12 cellular contexts compared by ENCODE assay signal in the genomic region with DNA sequence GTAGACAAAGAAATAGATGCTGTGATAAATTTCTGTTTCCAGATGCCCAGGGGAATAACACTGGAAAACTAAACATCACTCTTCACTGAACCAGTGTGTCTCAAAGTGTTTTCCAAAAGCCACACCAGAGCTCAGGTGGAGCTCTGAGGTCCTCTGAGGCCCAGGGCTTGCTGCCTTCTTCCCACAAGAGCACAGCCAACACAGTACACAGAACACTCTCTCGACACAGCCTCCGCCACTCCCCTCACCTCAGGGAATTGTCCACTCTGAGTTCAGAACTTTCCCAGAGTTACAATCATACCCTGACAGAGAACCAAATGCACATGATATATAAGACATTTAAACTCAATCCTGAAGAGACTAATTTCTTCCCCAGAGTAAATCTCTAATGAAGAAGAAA. TPM values are rescaled to one million over a fixed set of nuclear protein-coding genes. Genes with fewer than 3 reads are reported as not detected.
DNase-seq lines count a peak whose midpoint lies in the region; ATAC-seq, FAIRE-seq and TF ChIP-seq lines count a peak whose summit lies in the region.
"Had no signal": no experiment of that assay in that cellular context is flagged by ENCODE, and none has a peak within 500 bp of the region (broad histone marks: within the 10 kb centered on the region; RNA-seq: fewer than 3 reads in every experiment).

No MANE protein-coding gene starts in this region.

- TF ChIP-seq CTCF in Panc1 (IDR thresholded peaks at IDR 0.05) (no peak), glutamatergic neuron (IDR thresholded peaks at IDR 0.05; ENCODE audit: partially characterized antibody, unreplicated experiment) (no peak), sigmoid colon (IDR thresholded peaks at IDR 0.05) (no peak), kidney (IDR thresholded peaks at IDR 0.05; ENCODE audit: borderline replicate concordance, extremely low read depth, insufficient read depth) (no peak)

- H3K4me2 ChIP-seq in BLaER1 treated with 17β-estradiol and CSF1 and Interleukin-3, amounts not matched to agents 10 nM and 100 nM, result peak overlapping the region; percentile 89 to 98 (median 94)

- peak overlapping the region in 9 of 11 experiments; percentile 9 to 100 (median 98); a peak in 11 of 22 replicates for H3K9ac ChIP-seq in BLaER1 treated with 17β-estradiol and CSF1 and Interleukin-3, amounts not matched to agents 10 nM and 100 nM
- H3K9ac ChIP-seq in kidney (ENCODE audit: low read length in 2 of 2), result no peak overlapping the region

- no peaks in the 10 kb centered on the region for H3K36me3 Mint-ChIP-seq in glutamatergic neuron (ENCODE audit: unreplicated experiment)

- CTCF ChIA-PET in Panc1 (lab: Charles Lee), result no interaction called here

- H3K4me1 Mint-ChIP-seq in glutamatergic neuron (ENCODE audit: low read depth, unreplicated experiment), result peaks cover 36% of the 10 kb centered on the region

- in situ Hi-C loops in Panc1 (cut with HindIII; ENCODE audit: low pct_unique_long_range_greater_than_20kb, low sequenced_read_pairs), result no loop called here

- no peak for ATAC-seq in Panc1

- no peak for TF ChIP-seq EP300 in sigmoid colon (IDR thresholded peaks at IDR 0.05)

- peaks cover 60 to 70% (median 69%) of the 10 kb centered on the region in 11 experiments for H4K20me1 ChIP-seq in BLaER1 treated with 17β-estradiol and CSF1 and Interleukin-3, amounts not matched to agents 10 nM and 100 nM

- TF ChIP-seq POLR2A in sigmoid colon (IDR thresholded peaks at IDR 0.05), result no peak

- no peak for FAIRE-seq in kidney (lab: Jason Lieb, UNC)
- FAIRE-seq: small intestine had no signal

- H3K4me1 ChIP-seq in BLaER1 treated with 17β-estradiol and CSF1 and Interleukin-3, amounts not matched to agents 10 nM and 100 nM, result peaks cover 45 to 70% (median 63%) of the 10 kb centered on the region in 10 experiments
- H3K4me1 ChIP-seq in Panc1 (ENCODE audit: control insufficient read depth, insufficient read depth, low read length), result peaks cover 20% of the 10 kb centered on the region
- H3K4me1 ChIP-seq in sigmoid colon, result peaks cover 0 to 71% (median 58%) of the 10 kb centered on the region in 4 donors
- peaks cover 8 to 13% of the 10 kb centered on the region in 2 donors for H3K4me1 ChIP-seq in kidney (ENCODE audit: control insufficient read depth in 1 of 2, insufficient read depth in 1 of 2, low read depth in 1 of 2, low read length in 2 of 2)

- peak overlapping the region; percentile 53 for H3K4me3 Mint-ChIP-seq in glutamatergic neuron (ENCODE audit: unreplicated experiment)

- H3K4me3 ChIP-seq in BLaER1 treated with 17β-estradiol and CSF1 and Interleukin-3, amounts not matched to agents 10 nM and 100 nM, result peak overlapping the region in 6 of 10 experiments; percentile 11 to 96 (median 92); a peak in 10 of 20 replicates
- H3K4me3 ChIP-seq in Panc1 (ENCODE audit: low read depth in 2 of 2, low read length in 2 of 2) (no peak overlapping the region), sigmoid colon (no peak overlapping the region), kidney (ENCODE audit: low read length in 2 of 2) (no peak overlapping the region)

- peak overlapping the region in 2 of 11 experiments; percentile 99 to 100; a peak in 2 of 22 replicates for H3K27ac ChIP-seq in BLaER1 treated with 17β-estradiol and CSF1 and Interleukin-3, amounts not matched to agents 10 nM and 100 nM
- peak overlapping the region; percentile 59; the same call in 1 of the 2 replicates for H3K27ac ChIP-seq in Panc1 (ENCODE audit: low read length)
- H3K27ac ChIP-seq in sigmoid colon, result peak overlapping the region; percentile 94 to 99 (median 97)
- no peak overlapping the region for H3K27ac ChIP-seq in kidney (ENCODE audit: low read depth in 2 of 2, low read length in 2 of 2)

- intact Hi-C loops in Panc1 (cut with micrococcal nuclease; ENCODE audit: unreplicated experiment), result no loop called here
- intact Hi-C loops in sigmoid colon (cut with DNase I), result loop anchor here (10.0 kb wide), 3 partner anchors 248 to 822 kb away; a partner anchor contains a TSS
- intact Hi-C loops in kidney (cut with DNase I), result no loop called here

- POLR2A ChIA-PET in Panc1 (lab: Charles Lee), result no interaction called here

- no TSS peak for BruUV-seq in Panc1 (replicated peaks; lab: Mats Ljungman, UMichigan)

- no peaks in the 10 kb centered on the region for H3K9me3 ChIP-seq in BLaER1 treated with 17β-estradiol and CSF1 and Interleukin-3, amounts not matched to agents 10 nM and 100 nM (replicated peaks in 1 of 11)
- H3K9me3 ChIP-seq in Panc1 (ENCODE audit: control insufficient read depth, insufficient read depth, low read depth, low read length), result no peaks in the 10 kb centered on the region
- no peaks in the 10 kb centered on the region for H3K9me3 ChIP-seq in sigmoid colon
- no peaks in the 10 kb centered on the region for H3K9me3 ChIP-seq in kidney (ENCODE audit: control insufficient read depth in 1 of 2, low read length in 2 of 2)

- DNase-seq in Panc1 (ENCODE audit: low read depth, low spot score) (no peak), glutamatergic neuron (no peak), sigmoid colon (no peak), RKO (ENCODE audit: low spot score) (no peak), activated gamma-delta T cell treated with Interleukin-2 at 50 U/mL for 16 hours (no peak), NCI-H345 treated with DMSO at 0.1 percent for 48 hours (lab: John Stamatoyannopoulos, UW; ENCODE audit: unreplicated experiment) (no peak), kidney (no peak)
- DNase-seq: cerebellar nuclear complex, foreskin melanocyte, KG1, small intestine had no signal

- H3K27ac Mint-ChIP-seq in glutamatergic neuron (ENCODE audit: unreplicated experiment), result no peak overlapping the region

- H3K27me3 ChIP-seq in BLaER1 treated with 17β-estradiol and CSF1 and Interleukin-3, amounts not matched to agents 10 nM and 100 nM, result peaks cover 0 to 18% (median 13%) of the 10 kb centered on the region in 11 experiments; a peak in 16 of 22 replicates
- no peaks in the 10 kb centered on the region for H3K27me3 ChIP-seq in Panc1 (ENCODE audit: control insufficient read depth, insufficient read depth, low read length)
- H3K27me3 ChIP-seq in sigmoid colon, result no peaks in the 10 kb centered on the region

- 71 to 86% methylated on average over 2 of the region's 2 CpGs for WGBS in sigmoid colon, 2 donors

- peaks cover 19% of the 10 kb centered on the region for H3K9me3 Mint-ChIP-seq in glutamatergic neuron (ENCODE audit: unreplicated experiment)

- peaks cover 0 to 27% (median 6%) of the 10 kb centered on the region in 11 experiments; a peak in 14 of 22 replicates for H3K36me3 ChIP-seq in BLaER1 treated with 17β-estradiol and CSF1 and Interleukin-3, amounts not matched to agents 10 nM and 100 nM
- H3K36me3 ChIP-seq in Panc1 (ENCODE audit: control insufficient read depth, insufficient read depth, low read length) (no peaks in the 10 kb centered on the region; the same call in 1 of the 2 replicates), sigmoid colon (no peaks in the 10 kb centered on the region), kidney (ENCODE audit: control insufficient read depth in 1 of 2, insufficient read depth in 2 of 2, low read length in 2 of 2) (no peaks in the 10 kb centered on the region)

- H3K27me3 Mint-ChIP-seq in glutamatergic neuron (ENCODE audit: unreplicated experiment), result peaks cover 15% of the 10 kb centered on the region

RNA-seq across cellular contexts. Expression of a gene that starts 3.1 kb away (rescaled TPM):
- total RNA-seq in Panc1 (2021; ENCODE audit: unreplicated experiment), result 24.8 TPM
- 16.4 TPM for polyA plus RNA-seq in Panc1 (2012; ENCODE audit: insufficient read length)
- total RNA-seq in glutamatergic neuron (ENCODE audit: unreplicated experiment), result 22.6 TPM
- 100 to 1,000 TPM in 1 of 4 donors, 10 to 100 TPM in 3; 79.2 to 102 (median 82.7) TPM for total RNA-seq in sigmoid colon
- polyA plus RNA-seq in sigmoid colon, result 10 to 100 TPM in 2 of 3 donors, 1 to 10 TPM in 1; 7.9 to 18.6 (median 14.8) TPM
- 29.1 TPM for total RNA-seq in kidney
- polyA plus RNA-seq in kidney (ENCODE audit: insufficient read depth, low read depth, low replicate concordance), result 6.5 TPM

Comparison
In these comparisons a context has a peak if more than half of its experiments do, and no peak if none do; other contexts are left out.
1. H3K27ac ChIP-seq: peak in Panc1 (single experiment) and sigmoid colon (4 of 4); none in kidney (0 of 2).
2. H3K4me3 ChIP-seq: peak in BLaER1 treated with 17β-estradiol and CSF1 and Interleukin-3, amounts not matched to agents 10 nM and 100 nM (6 of 10); none in Panc1 (0 of 2), sigmoid colon (0 of 4) and kidney (0 of 2).
3. H3K9ac ChIP-seq: peak in BLaER1 treated with 17β-estradiol and CSF1 and Interleukin-3, amounts not matched to agents 10 nM and 100 nM (9 of 11); none in kidney (0 of 2).